20 cellular contexts compared by ENCODE assay signal in the genomic region with DNA sequence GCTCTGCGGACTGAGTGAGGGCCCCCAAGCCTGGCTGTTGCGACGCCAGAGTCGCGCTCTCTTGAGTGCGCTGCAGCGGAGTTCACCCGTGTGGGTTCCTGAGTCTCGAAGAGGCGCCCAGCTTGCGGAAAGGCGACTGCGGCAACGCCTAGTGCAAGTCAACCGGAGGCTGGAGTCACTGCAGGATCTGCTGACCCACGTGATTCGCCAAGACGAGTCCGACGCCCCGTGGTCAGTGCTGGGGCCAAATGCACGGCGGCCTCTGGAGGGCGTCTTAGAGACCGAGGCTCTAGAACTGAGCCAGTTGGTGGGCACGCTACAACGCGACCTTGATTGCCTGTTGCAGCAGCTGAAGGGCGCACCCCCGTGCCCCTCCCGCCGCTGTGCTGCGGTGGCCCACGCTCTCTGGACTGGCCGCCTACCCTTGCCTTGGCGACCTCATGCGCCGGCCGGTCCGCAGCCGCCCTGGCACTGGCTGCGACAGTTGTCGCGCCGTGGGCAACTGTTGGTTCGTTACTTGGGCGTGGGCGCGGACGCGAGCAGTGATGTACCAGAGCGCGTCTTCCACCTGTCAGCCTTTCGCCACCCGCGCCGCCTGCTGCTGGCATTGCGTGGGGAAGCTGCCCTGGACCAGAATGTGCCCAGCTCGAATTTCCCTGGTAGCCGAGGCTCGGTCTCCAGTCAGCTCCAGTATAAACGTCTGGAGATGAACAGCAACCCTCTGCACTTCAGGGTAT. TPM values are rescaled to one million over a fixed set of nuclear protein-coding genes. Genes with fewer than 3 reads are reported as not detected.
DNase-seq lines count a peak whose midpoint lies in the region; ATAC-seq and TF ChIP-seq lines count a peak whose summit lies in the region.
"Had no signal": no experiment of that assay in that cellular context is flagged by ENCODE, and none has a peak within 500 bp of the region (broad histone marks: within the 10 kb centered on the region; RNA-seq: fewer than 3 reads in every experiment).

No MANE protein-coding gene starts in this region.

- H3K36me3 ChIP-seq in lower lobe of right lung (no peaks in the 10 kb centered on the region), upper lobe of right lung (no peaks in the 10 kb centered on the region), mucosa of descending colon (ENCODE audit: low read depth) (no peaks in the 10 kb centered on the region)

- H3K36me3 Mint-ChIP-seq in activated CD8-positive, alpha-beta T cell treated with anti-CD3 and anti-CD28 coated beads, Interleukin-2, amount 10 ng/mL, durations not matched to agents 7 days and 5 days (ENCODE audit: low read depth) = peaks cover 16% of the 10 kb centered on the region
- H3K36me3 Mint-ChIP-seq in activated CD8-positive, alpha-beta T cell treated with anti-CD3 and anti-CD28 coated beads for 36 hours (ENCODE audit: low read depth) = peaks cover 18% of the 10 kb centered on the region

- no peak overlapping the region for H3K4me3 Mint-ChIP-seq in activated CD8-positive, alpha-beta T cell treated with anti-CD3 and anti-CD28 coated beads, Interleukin-2, amount 10 ng/mL, durations not matched to agents 7 days and 5 days
- H3K4me3 Mint-ChIP-seq in activated CD8-positive, alpha-beta T cell treated with anti-CD3 and anti-CD28 coated beads for 36 hours = no peak overlapping the region
- H3K4me3 Mint-ChIP-seq: activated CD4-positive, alpha-beta memory T cell treated with anti-CD3 and anti-CD28 coated beads, Interleukin-2, amount 10 ng/mL, durations not matched to agents 7 days and 5 days; T-cell had no signal

- H3K27me3 ChIP-seq in dorsolateral prefrontal cortex (no peaks in the 10 kb centered on the region), lower lobe of right lung (ENCODE audit: low read depth) (no peaks in the 10 kb centered on the region), upper lobe of right lung (no peaks in the 10 kb centered on the region)

- no peak overlapping the region for H3K27ac Mint-ChIP-seq in activated CD8-positive, alpha-beta T cell treated with anti-CD3 and anti-CD28 coated beads, Interleukin-2, amount 10 ng/mL, durations not matched to agents 7 days and 5 days
- H3K27ac Mint-ChIP-seq in activated CD8-positive, alpha-beta T cell treated with anti-CD3 and anti-CD28 coated beads for 36 hours = no peak overlapping the region
- H3K27ac Mint-ChIP-seq: activated CD4-positive, alpha-beta memory T cell treated with anti-CD3 and anti-CD28 coated beads, Interleukin-2, amount 10 ng/mL, durations not matched to agents 7 days and 5 days; activated naive CD4-positive, alpha-beta T cell treated with anti-CD3 and anti-CD28 coated beads, Interleukin-2, amount 50 U/mL, for 72 hours; T-cell had no signal

- H3K27ac ChIP-seq in dorsolateral prefrontal cortex = peak overlapping the region in 8 of 59 donors; percentile 18 to 69 (median 50)
- no peak overlapping the region for H3K27ac ChIP-seq in lower lobe of right lung
- H3K27ac ChIP-seq in upper lobe of right lung = no peak overlapping the region
- H3K27ac ChIP-seq: 22Rv1, parathyroid adenoma had no signal

- H3K27me3 Mint-ChIP-seq in activated CD8-positive, alpha-beta T cell treated with anti-CD3 and anti-CD28 coated beads, Interleukin-2, amount 10 ng/mL, durations not matched to agents 7 days and 5 days (ENCODE audit: low read depth) = no peaks in the 10 kb centered on the region
- no peaks in the 10 kb centered on the region for H3K27me3 Mint-ChIP-seq in activated CD8-positive, alpha-beta T cell treated with anti-CD3 and anti-CD28 coated beads for 36 hours
- H3K27me3 Mint-ChIP-seq: activated CD4-positive, alpha-beta memory T cell treated with anti-CD3 and anti-CD28 coated beads, Interleukin-2, amount 10 ng/mL, durations not matched to agents 7 days and 5 days; T-cell had no signal

- POLR2A ChIA-PET in activated CD8-positive, alpha-beta T cell treated with anti-CD3 and anti-CD28 coated beads, Interleukin-2, amount 10 ng/mL, durations not matched to agents 7 days and 5 days (lab: Charles Lee) = no interaction called here
- POLR2A ChIA-PET in activated CD8-positive, alpha-beta T cell treated with anti-CD3 and anti-CD28 coated beads for 36 hours (lab: Charles Lee) = interaction anchor here (1.0 kb wide), 1 partner anchor 10 kb away, joined by 3 read pairs; no protein-coding TSS in a partner anchor

- no peak for TF ChIP-seq CTCF in activated CD8-positive, alpha-beta T cell treated with anti-CD3 and anti-CD28 coated beads for 36 hours (IDR thresholded peaks at IDR 0.05)
- TF ChIP-seq CTCF in dorsolateral prefrontal cortex (IDR thresholded peaks at IDR 0.05 in 54 of 56, conservative IDR thresholded peaks at IDR 0.05 in 2 of 56; ENCODE audit: low read depth in 1 of 56, partially characterized antibody in 56 of 56) (peak in 1 of 56 donors; percentile 22), lower lobe of right lung (IDR thresholded peaks at IDR 0.05) (no peak), upper lobe of right lung (IDR thresholded peaks at IDR 0.05) (no peak), mucosa of descending colon (IDR thresholded peaks at IDR 0.05) (no peak)

- H3K9me3 ChIP-seq in lower lobe of right lung = no peaks in the 10 kb centered on the region
- no peaks in the 10 kb centered on the region for H3K9me3 ChIP-seq in upper lobe of right lung
- no peaks in the 10 kb centered on the region for H3K9me3 ChIP-seq in mucosa of descending colon

- ATAC-seq in activated CD8-positive, alpha-beta T cell treated with anti-CD3 and anti-CD28 coated beads, Interleukin-2, amount 10 ng/mL, durations not matched to agents 7 days and 5 days = no peak
- ATAC-seq in activated CD8-positive, alpha-beta T cell treated with anti-CD3 and anti-CD28 coated beads for 36 hours = no peak
- ATAC-seq in lower lobe of right lung (peak in 1 of 2 donors; percentile 10), upper lobe of right lung (peak; percentile 48), GM21381 (IDR thresholded peaks at IDR 0.05; ENCODE audit: unreplicated experiment) (no peak), mucosa of descending colon (no peak), HG02970 (IDR thresholded peaks at IDR 0.05; ENCODE audit: low FRiP score, unreplicated experiment) (no peak)
- ATAC-seq: activated naive CD4-positive, alpha-beta T cell treated with anti-CD3 and anti-CD28 coated beads, Interleukin-2, amount 50 U/mL, for 72 hours; T-cell had no signal

- no peaks in the 10 kb centered on the region for H3K4me1 ChIP-seq in lower lobe of right lung
- no peaks in the 10 kb centered on the region for H3K4me1 ChIP-seq in upper lobe of right lung
- H3K4me1 ChIP-seq in mucosa of descending colon (ENCODE audit: low read depth) = no peaks in the 10 kb centered on the region

- H3K9me3 Mint-ChIP-seq in activated CD8-positive, alpha-beta T cell treated with anti-CD3 and anti-CD28 coated beads, Interleukin-2, amount 10 ng/mL, durations not matched to agents 7 days and 5 days (ENCODE audit: insufficient read depth) = no peaks in the 10 kb centered on the region
- H3K9me3 Mint-ChIP-seq in activated CD8-positive, alpha-beta T cell treated with anti-CD3 and anti-CD28 coated beads for 36 hours = no peaks in the 10 kb centered on the region
- H3K9me3 Mint-ChIP-seq: activated CD4-positive, alpha-beta memory T cell treated with anti-CD3 and anti-CD28 coated beads, Interleukin-2, amount 10 ng/mL, durations not matched to agents 7 days and 5 days; activated naive CD4-positive, alpha-beta T cell treated with anti-CD3 and anti-CD28 coated beads, Interleukin-2, amount 50 U/mL, for 72 hours; T-cell had no signal

- H3K4me3 ChIP-seq in dorsolateral prefrontal cortex (peak overlapping the region in 28 of 59 donors; percentile 5 to 57 (median 30)), lower lobe of right lung (peak overlapping the region; percentile 14), upper lobe of right lung (no peak overlapping the region), mucosa of descending colon (no peak overlapping the region)
- H3K4me3 ChIP-seq: lung had no signal

- DNase-seq in activated CD8-positive, alpha-beta T cell treated with anti-CD3 and anti-CD28 coated beads, Interleukin-2, amount 10 ng/mL, durations not matched to agents 7 days and 5 days = peak; percentile 7
- no peak for DNase-seq in activated CD8-positive, alpha-beta T cell treated with anti-CD3 and anti-CD28 coated beads for 36 hours
- DNase-seq in dorsolateral prefrontal cortex = peak in 6 of 10 donors; percentile 26 to 78 (median 61)
- DNase-seq in lower lobe of right lung = no peak
- no peak for DNase-seq in upper lobe of right lung
- no peak for DNase-seq in mucosa of descending colon
- DNase-seq: activated CD4-positive, alpha-beta memory T cell treated with anti-CD3 and anti-CD28 coated beads, Interleukin-2, amount 10 ng/mL, durations not matched to agents 7 days and 5 days; activated CD4-positive, alpha-beta T cell treated with anti-CD3 and anti-CD28 coated beads for 1 hour; cortex of kidney; hippocampal formation; NCI-H1436; NCI-H774; stimulated activated naive CD4-positive, alpha-beta T cell treated with Interleukin-2 at 50 U/mL for 16 hours; T-cell had no signal

- intact Hi-C loops in activated CD8-positive, alpha-beta T cell treated with anti-CD3 and anti-CD28 coated beads for 36 hours (cut with micrococcal nuclease) = no loop called here
- intact Hi-C loops in dorsolateral prefrontal cortex (cut with DNase I) (no loop called here), lower lobe of right lung (cut with DNase I) (no loop called here), upper lobe of right lung (cut with DNase I) (no loop called here), mucosa of descending colon (cut with DNase I, micrococcal nuclease) (no loop called here)

- CTCF ChIA-PET in activated CD8-positive, alpha-beta T cell treated with anti-CD3 and anti-CD28 coated beads, Interleukin-2, amount 10 ng/mL, durations not matched to agents 7 days and 5 days (lab: Charles Lee) = no interaction called here
- CTCF ChIA-PET in activated CD8-positive, alpha-beta T cell treated with anti-CD3 and anti-CD28 coated beads for 36 hours (lab: Charles Lee) = interaction anchor here (0.8 kb wide), 1 partner anchor 40 kb away, joined by 3 read pairs; no protein-coding TSS in a partner anchor

- H3K4me1 Mint-ChIP-seq in activated CD8-positive, alpha-beta T cell treated with anti-CD3 and anti-CD28 coated beads, Interleukin-2, amount 10 ng/mL, durations not matched to agents 7 days and 5 days (ENCODE audit: low read depth) = no peaks in the 10 kb centered on the region
- H3K4me1 Mint-ChIP-seq in activated CD8-positive, alpha-beta T cell treated with anti-CD3 and anti-CD28 coated beads for 36 hours (ENCODE audit: low read depth) = no peaks in the 10 kb centered on the region
- H3K4me1 Mint-ChIP-seq: T-cell had no signal

RNA-seq across cellular contexts. Expression of gene RRP8, which starts 32.6 kb away (rescaled TPM):
- 10 to 100 TPM; 28.6 to 29.8 TPM for total RNA-seq in activated CD8-positive, alpha-beta T cell treated with anti-CD3 and anti-CD28 coated beads, Interleukin-2, amount 10 ng/mL, durations not matched to agents 7 days and 5 days
- total RNA-seq in activated CD8-positive, alpha-beta T cell treated with anti-CD3 and anti-CD28 coated beads for 36 hours = 10 to 100 TPM; 39.6 to 43.1 TPM
- total RNA-seq in dorsolateral prefrontal cortex (10 to 100 TPM; 17.7 to 34.3 (median 24.3) TPM), lower lobe of right lung (16.5 TPM), upper lobe of right lung (17.9 TPM), mucosa of descending colon (10 to 100 TPM; 20.5 to 33.7 (median 20.7) TPM)

RNA-seq across cellular contexts. Expression of gene ILK, which starts 32.7 kb away (rescaled TPM):
- 100 to 1,000 TPM; 195 to 197 TPM for total RNA-seq in activated CD8-positive, alpha-beta T cell treated with anti-CD3 and anti-CD28 coated beads, Interleukin-2, amount 10 ng/mL, durations not matched to agents 7 days and 5 days
- 10 to 100 TPM; 70.6 to 71.7 TPM for total RNA-seq in activated CD8-positive, alpha-beta T cell treated with anti-CD3 and anti-CD28 coated beads for 36 hours
- 100 to 1,000 TPM in 20 of 120 experiments, 10 to 100 TPM in 100; 60.0 to 125 (median 89.3) TPM for total RNA-seq in dorsolateral prefrontal cortex
- 135 TPM for total RNA-seq in lower lobe of right lung
- 148 TPM for total RNA-seq in upper lobe of right lung
- total RNA-seq in mucosa of descending colon = 100 to 1,000 TPM; 113 to 323 (median 115) TPM

RNA-seq across cellular contexts. Expression of gene TAF10, which starts 41.2 kb away (rescaled TPM):
- 100 to 1,000 TPM; 140 to 156 TPM for total RNA-seq in activated CD8-positive, alpha-beta T cell treated with anti-CD3 and anti-CD28 coated beads, Interleukin-2, amount 10 ng/mL, durations not matched to agents 7 days and 5 days
- total RNA-seq in activated CD8-positive, alpha-beta T cell treated with anti-CD3 and anti-CD28 coated beads for 36 hours = 100 to 1,000 TPM; 151 to 160 TPM
- total RNA-seq in dorsolateral prefrontal cortex (100 to 1,000 TPM in 3 of 120 experiments, 10 to 100 TPM in 117; 45.6 to 116 (median 75.0) TPM), lower lobe of right lung (112 TPM), upper lobe of right lung (87.8 TPM), mucosa of descending colon (100 to 1,000 TPM in 2 of 3 donors, 10 to 100 TPM in 1; 84.0 to 135 (median 115) TPM)

RNA-seq across cellular contexts. Expression of gene TPP1, which starts 48.4 kb away (rescaled TPM):
- 10 to 100 TPM; 74.1 to 78.9 TPM for total RNA-seq in activated CD8-positive, alpha-beta T cell treated with anti-CD3 and anti-CD28 coated beads, Interleukin-2, amount 10 ng/mL, durations not matched to agents 7 days and 5 days
- 10 to 100 TPM; 28.1 to 31.4 TPM for total RNA-seq in activated CD8-positive, alpha-beta T cell treated with anti-CD3 and anti-CD28 coated beads for 36 hours
- 100 to 1,000 TPM in 118 of 120 experiments, 10 to 100 TPM in 2; 89.6 to 219 (median 142) TPM for total RNA-seq in dorsolateral prefrontal cortex
- 231 TPM for total RNA-seq in lower lobe of right lung
- 207 TPM for total RNA-seq in upper lobe of right lung
- total RNA-seq in mucosa of descending colon = 100 to 1,000 TPM in 1 of 3 donors, 10 to 100 TPM in 2; 86.4 to 116 (median 93.8) TPM

Comparison
In these comparisons a context has a peak if more than half of its experiments do, and no peak if none do; other contexts are left out.
1. DNase-seq: peak in activated CD8-positive, alpha-beta T cell treated with anti-CD3 and anti-CD28 coated beads, Interleukin-2, amount 10 ng/mL, durations not matched to agents 7 days and 5 days (single experiment) and dorsolateral prefrontal cortex (6 of 10); none in activated CD8-positive, alpha-beta T cell treated with anti-CD3 and anti-CD28 coated beads for 36 hours (single experiment), lower lobe of right lung (single experiment), upper lobe of right lung (single experiment) and mucosa of descending colon (0 of 3).